1 cellular context compared by ENCODE assay signal in the genomic region with DNA sequence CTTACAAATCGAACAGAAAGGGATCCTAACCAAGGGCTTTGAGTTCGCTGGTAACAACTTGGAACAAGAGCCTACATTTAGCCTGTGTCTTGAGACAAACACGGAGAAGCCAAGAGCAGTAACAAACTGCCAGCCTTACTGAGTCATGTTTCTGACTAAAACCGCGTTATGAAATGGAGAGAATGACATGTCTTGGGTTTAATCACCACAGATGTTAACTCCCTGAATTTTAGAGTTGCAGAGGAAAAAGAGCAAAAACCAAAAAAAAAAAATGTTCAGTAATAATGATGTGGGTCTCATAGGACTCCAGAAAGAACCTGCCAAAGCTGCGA.
TF ChIP-seq lines count a peak whose summit lies in the region.

No MANE protein-coding gene starts in this region.

TF ChIP-seq in HepG2, 621 proteins besides CTCF, POLR2A, EP300 and RAD21:
- TF ChIP-seq ZNF878 (CRISPR knock-in tag; IDR thresholded peaks at IDR 0.05): 0 out of 2 replicates have a peak, but pooled peaks have one; percentile 14
- TF ChIP-seq, protein P1, sequence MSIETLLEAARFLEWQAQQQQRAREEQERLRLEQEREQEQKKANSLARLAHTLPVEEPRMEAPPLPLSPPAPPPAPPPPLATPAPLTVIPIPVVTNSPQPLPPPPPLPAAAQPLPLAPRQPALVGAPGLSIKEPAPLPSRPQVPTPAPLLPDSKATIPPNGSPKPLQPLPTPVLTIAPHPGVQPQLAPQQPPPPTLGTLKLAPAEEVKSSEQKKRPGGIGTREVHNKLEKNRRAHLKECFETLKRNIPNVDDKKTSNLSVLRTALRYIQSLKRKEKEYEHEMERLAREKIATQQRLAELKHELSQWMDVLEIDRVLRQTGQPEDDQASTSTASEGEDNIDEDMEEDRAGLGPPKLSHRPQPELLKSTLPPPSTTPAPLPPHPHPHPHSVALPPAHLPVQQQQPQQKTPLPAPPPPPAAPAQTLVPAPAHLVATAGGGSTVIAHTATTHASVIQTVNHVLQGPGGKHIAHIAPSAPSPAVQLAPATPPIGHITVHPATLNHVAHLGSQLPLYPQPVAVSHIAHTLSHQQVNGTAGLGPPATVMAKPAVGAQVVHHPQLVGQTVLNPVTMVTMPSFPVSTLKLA (IDR thresholded peaks at IDR 0.05): 0 out of 2 replicates have a peak, but pooled peaks have one; percentile 15
- no peak for TF ChIP-seq NR2C2 (CRISPR knock-in tag; IDR thresholded peaks at IDR 0.05; ENCODE audit: borderline replicate concordance)
TF ChIP-seq in HepG2: peak in this region for 2.
